In genomic region chr12:64666054-64666914, GRCh38 we compare ENCODE assay signal across 8 cellular contexts. TPM values are rescaled to one million over a fixed set of nuclear protein-coding genes. Genes with fewer than 3 reads are reported as not detected.
DNase-seq lines count a peak whose midpoint lies in the region; ATAC-seq and TF ChIP-seq lines count a peak whose summit lies in the region.

No MANE protein-coding gene starts in this region.

- peak overlapping the region; percentile 97 for H3K27ac Mint-ChIP-seq in activated naive CD8-positive, alpha-beta T cell treated with anti-CD3 and anti-CD28 coated beads, Interleukin-2, amount 50 U/mL, for 24 hours

- H3K36me3 Mint-ChIP-seq in activated naive CD8-positive, alpha-beta T cell treated with anti-CD3 and anti-CD28 coated beads, Interleukin-2, amount 50 U/mL, for 24 hours (ENCODE audit: low read depth), result no peaks in the 10 kb centered on the region

- peak overlapping the region; percentile 54 for H3K4me3 Mint-ChIP-seq in activated naive CD8-positive, alpha-beta T cell treated with anti-CD3 and anti-CD28 coated beads, Interleukin-2, amount 50 U/mL, for 24 hours

- no peak for TF ChIP-seq POLR2A in testis (IDR thresholded peaks at IDR 0.05)

- H3K27me3 ChIP-seq in neutrophil, result no peaks in the 10 kb centered on the region
- H3K27me3 ChIP-seq in testis, result no peaks in the 10 kb centered on the region

- H3K9me3 ChIP-seq in neutrophil, result no peaks in the 10 kb centered on the region
- no peaks in the 10 kb centered on the region for H3K9me3 ChIP-seq in testis

- no peak for DNase-seq in activated naive CD8-positive, alpha-beta T cell treated with anti-CD3 and anti-CD28 coated beads, Interleukin-2, amount 50 U/mL, for 24 hours
- DNase-seq in HuH-7.5 (ENCODE audit: low spot score) (no peak), T1000 (lab: John Stamatoyannopoulos, UW) (no peak), testis (no peak), DMS79 (lab: John Stamatoyannopoulos, UW) (no peak)

- H3K27ac ChIP-seq in neutrophil (peak overlapping the region; percentile 70), testis (peak overlapping the region in 1 of 2 donors; percentile 19)

- 63 to 67% methylated on average over 3 of the region's 3 CpGs for WGBS in testis, 2 donors

- H3K27me3 Mint-ChIP-seq in activated naive CD8-positive, alpha-beta T cell treated with anti-CD3 and anti-CD28 coated beads, Interleukin-2, amount 50 U/mL, for 24 hours, result no peaks in the 10 kb centered on the region

- H3K4me1 ChIP-seq in neutrophil (ENCODE audit: control insufficient read depth in 1 of 2, insufficient read depth in 1 of 2, low read depth in 1 of 2, low read length in 1 of 2), result peaks cover 77 to 85% of the 10 kb centered on the region in 2 experiments
- H3K4me1 ChIP-seq in testis, result peaks cover 5% of the 10 kb centered on the region

- peaks cover 84% of the 10 kb centered on the region for H3K4me1 Mint-ChIP-seq in activated naive CD8-positive, alpha-beta T cell treated with anti-CD3 and anti-CD28 coated beads, Interleukin-2, amount 50 U/mL, for 24 hours

- H3K9me3 Mint-ChIP-seq in activated naive CD8-positive, alpha-beta T cell treated with anti-CD3 and anti-CD28 coated beads, Interleukin-2, amount 50 U/mL, for 24 hours, result no peaks in the 10 kb centered on the region

- no peak overlapping the region for H3K4me3 ChIP-seq in neutrophil (ENCODE audit: low read depth in 1 of 2, low read length in 1 of 2)
- no peak overlapping the region for H3K4me3 ChIP-seq in testis

- TF ChIP-seq CTCF in neutrophil (IDR thresholded peaks at IDR 0.05) (no peak), testis (IDR thresholded peaks at IDR 0.05) (no peak)

- intact Hi-C loops in testis (cut with DNase I; ENCODE audit: low total_unique reads), result no loop called here

- ATAC-seq in GM18907 (IDR thresholded peaks at IDR 0.05; ENCODE audit: unreplicated experiment), result peak; percentile 28
- peak; percentile 3 for ATAC-seq in HG02943 (IDR thresholded peaks at IDR 0.05; ENCODE audit: low read depth, unreplicated experiment)
- ATAC-seq in activated naive CD8-positive, alpha-beta T cell treated with anti-CD3 and anti-CD28 coated beads, Interleukin-2, amount 50 U/mL, for 24 hours, result no peak

- H3K36me3 ChIP-seq in neutrophil, result peaks cover 4% of the 10 kb centered on the region
- no peaks in the 10 kb centered on the region for H3K36me3 ChIP-seq in testis (ENCODE audit: low read depth, missing control alignments)

RNA-seq across cellular contexts. Expression of gene RASSF3, which starts 56.0 kb away (rescaled TPM):
- total RNA-seq in testis, result 10 to 100 TPM; 20.3 to 26.4 TPM
- 27.5 TPM for polyA plus RNA-seq in testis (ENCODE audit: insufficient read depth, low read depth, low replicate concordance)
